In genomic region chr9:128100581-128100980, GRCh38 we compare ENCODE assay signal across 12 cellular contexts. TPM values are rescaled to one million over a fixed set of nuclear protein-coding genes. Genes with fewer than 3 reads are reported as not detected.
DNase-seq lines count a peak whose midpoint lies in the region; ATAC-seq, FAIRE-seq and TF ChIP-seq lines count a peak whose summit lies in the region.
"Had no signal": no experiment of that assay in that cellular context is flagged by ENCODE, and none has a peak within 500 bp of the region (broad histone marks: within the 10 kb centered on the region; RNA-seq: fewer than 3 reads in every experiment).

No MANE protein-coding gene starts in this region.

- no peaks in the 10 kb centered on the region for H3K27me3 ChIP-seq in left ventricle myocardium inferior (ENCODE audit: low read depth)
- no peaks in the 10 kb centered on the region for H3K27me3 ChIP-seq in esophagus (ENCODE audit: control insufficient read depth in 1 of 2, insufficient read depth in 2 of 2, low read length in 2 of 2)
- no peaks in the 10 kb centered on the region for H3K27me3 ChIP-seq in pancreas

- H3K4me3 ChIP-seq in left ventricle myocardium inferior: peak overlapping the region; percentile 69
- H3K4me3 ChIP-seq in esophagus (ENCODE audit: low read depth in 1 of 2, low read length in 2 of 2): peak overlapping the region in 1 of 2 donors; percentile 61
- peak overlapping the region in 3 of 4 donors; percentile 11 to 58 (median 50) for H3K4me3 ChIP-seq in pancreas

- H3K36me3 ChIP-seq in left ventricle myocardium inferior (peaks cover 44% of the 10 kb centered on the region), esophagus (ENCODE audit: control insufficient read depth in 2 of 2, insufficient read depth in 2 of 2, low read length in 1 of 2) (peaks cover 25 to 39% of the 10 kb centered on the region in 2 donors), pancreas (peaks cover 0 to 25% (median 7%) of the 10 kb centered on the region in 3 donors)

- H3K4me1 ChIP-seq in left ventricle myocardium inferior: peaks cover 80% of the 10 kb centered on the region
- peaks cover 11 to 23% of the 10 kb centered on the region in 2 donors for H3K4me1 ChIP-seq in esophagus (ENCODE audit: control insufficient read depth in 2 of 2, insufficient read depth in 2 of 2, low read length in 1 of 2)
- peaks cover 39 to 60% (median 58%) of the 10 kb centered on the region in 3 donors for H3K4me1 ChIP-seq in pancreas

- H3K27ac ChIP-seq in left ventricle myocardium inferior (replicated peaks): peak overlapping the region; percentile 96
- peak overlapping the region; percentile 89 to 99 for H3K27ac ChIP-seq in esophagus (ENCODE audit: low read depth in 2 of 2, low read length in 1 of 2)
- peak overlapping the region; percentile 89 to 94 (median 93) for H3K27ac ChIP-seq in pancreas
- H3K27ac ChIP-seq: HL-60 had no signal

- DNase-seq in left ventricle myocardium inferior: no peak
- no peak for DNase-seq in left ventricle myocardium superior
- no peak for DNase-seq in pancreas
- no peak for DNase-seq in AG20443 (ENCODE audit: low spot score)
- no peak for DNase-seq in EL

- FAIRE-seq in pancreas (lab: Jason Lieb, UNC): no peak
- FAIRE-seq: islet of Langerhans had no signal

- intact Hi-C loops in left ventricle myocardium inferior (cut with micrococcal nuclease) (no loop called here), left ventricle myocardium superior (cut with micrococcal nuclease) (no loop called here), pancreas (cut with DNase I) (no loop called here)

- H3K9me3 ChIP-seq in left ventricle myocardium inferior (replicated peaks) (no peaks in the 10 kb centered on the region), esophagus (ENCODE audit: control insufficient read depth in 2 of 2, insufficient read depth in 1 of 2, low read depth in 1 of 2, low read length in 1 of 2) (no peaks in the 10 kb centered on the region), pancreas (no peaks in the 10 kb centered on the region)

- ATAC-seq in left ventricle myocardium superior (no peak), pancreas (no peak), HG03159 (IDR thresholded peaks at IDR 0.05; ENCODE audit: unreplicated experiment) (no peak), GM18502 (IDR thresholded peaks at IDR 0.05; ENCODE audit: poor library complexity, unreplicated experiment) (no peak)
- ATAC-seq: sciatic nerve had no signal

- 64 to 82% methylated on average over 10 of the region's 10 CpGs for WGBS in esophagus, 2 donors
- 37 to 42% methylated on average over 10 of the region's 10 CpGs for WGBS in pancreas, 2 donors

- no peak for TF ChIP-seq CTCF in left ventricle myocardium inferior (IDR thresholded peaks at IDR 0.05; ENCODE audit: borderline replicate concordance)
- TF ChIP-seq CTCF in pancreas (IDR thresholded peaks at IDR 0.05): no peak

RNA-seq across cellular contexts. Expression of gene PTGES2, which starts 26.9 kb away (rescaled TPM):
- total RNA-seq in left ventricle myocardium inferior (141 TPM), left ventricle myocardium superior (157 TPM), pancreas (10 to 100 TPM; 25.4 to 43.1 (median 34.2) TPM)
- polyA plus RNA-seq in esophagus (10 to 100 TPM; 59.0 to 59.4 TPM), pancreas (10 to 100 TPM; 66.0 to 78.5 TPM)

RNA-seq across cellular contexts. Expression of gene SLC25A25, which starts 32.5 kb away (rescaled TPM):
- total RNA-seq in left ventricle myocardium inferior (5.4 TPM), left ventricle myocardium superior (4.8 TPM), pancreas (100 to 1,000 TPM in 1 of 6 donors, 10 to 100 TPM in 3, 1 to 10 TPM in 2; 6.8 to 134 (median 12.6) TPM)
- polyA plus RNA-seq in esophagus (1 to 10 TPM; 9.6 to 10.0 TPM), pancreas (10 to 100 TPM; 73.6 to 82.8 TPM)

RNA-seq across cellular contexts. Expression of gene NAIF1, which starts 33.5 kb away (rescaled TPM):
- total RNA-seq in left ventricle myocardium inferior (7.9 TPM), left ventricle myocardium superior (4.7 TPM), pancreas (1 to 10 TPM; 3.0 to 6.2 (median 3.8) TPM)
- polyA plus RNA-seq in esophagus (1 to 10 TPM; 6.1 to 6.9 TPM), pancreas (1 to 10 TPM; 6.4 to 6.8 TPM)

RNA-seq across cellular contexts. Expression of gene LCN2, which starts 48.7 kb away (rescaled TPM):
- total RNA-seq in left ventricle myocardium inferior (not detected), left ventricle myocardium superior (0.32 TPM), pancreas (100 to 1,000 TPM in 1 of 6 donors, 10 to 100 TPM in 3, 1 to 10 TPM in 2; 6.3 to 158 (median 45.7) TPM)
- polyA plus RNA-seq in esophagus (1,000 to 10,000 TPM; 1,061 to 2,097 TPM), pancreas (10 to 100 TPM; 46.8 to 75.1 TPM)
- total RNA-seq: activated T-helper 2 cell treated with anti-CD3 and anti-CD28 coated beads, Interferon-gamma antibody, Interleukin-2, Interleukin-4, amounts not matched to agents 10 μg/mL and 5 μg/mL and 100 μg/mL, durations not matched to agents 14 hours and 24 hours and 36 hours had no signal

RNA-seq across cellular contexts. Expression of gene BBLN, which starts 59.5 kb away (rescaled TPM):
- total RNA-seq in left ventricle myocardium inferior: 52.5 TPM
- total RNA-seq in left ventricle myocardium superior: 41.7 TPM
- 100 to 1,000 TPM in 1 of 2 donors, 10 to 100 TPM in 1; 77.5 to 104 TPM for polyA plus RNA-seq in esophagus
- total RNA-seq in pancreas: 10 to 100 TPM; 23.1 to 38.3 (median 30.9) TPM
- 100 to 1,000 TPM in 1 of 2 donors, 10 to 100 TPM in 1; 86.1 to 133 TPM for polyA plus RNA-seq in pancreas
